In genomic region chr14:52013984-52014600, GRCh38 we compare ENCODE assay signal across 7 cellular contexts. TPM values are rescaled to one million over a fixed set of nuclear protein-coding genes. Genes with fewer than 3 reads are reported as not detected.
DNase-seq lines count a peak whose midpoint lies in the region; ATAC-seq and TF ChIP-seq lines count a peak whose summit lies in the region.

No MANE protein-coding gene starts in this region.

- H3K27me3 ChIP-seq in DND-41 (ENCODE audit: insufficient read depth, low read length, poor library complexity) = no peaks in the 10 kb centered on the region
- H3K27me3 ChIP-seq in naive thymus-derived CD4-positive, alpha-beta T cell (ENCODE audit: control insufficient read depth in 2 of 2, insufficient read depth in 2 of 2, low read length in 2 of 2) = no peaks in the 10 kb centered on the region

- H3K79me2 ChIP-seq in DND-41 (ENCODE audit: insufficient read depth, low read length) = no peaks in the 10 kb centered on the region

- H3K9me3 Mint-ChIP-seq in HFFc6 = no peaks in the 10 kb centered on the region
- no peaks in the 10 kb centered on the region for H3K9me3 Mint-ChIP-seq in naive thymus-derived CD4-positive, alpha-beta T cell

- DNase-seq in DND-41 = peak; percentile 39
- DNase-seq in HFFc6 = no peak
- no peak for DNase-seq in cardiac fibroblast (ENCODE audit: low read depth in 2 of 2)
- DNase-seq in naive thymus-derived CD4-positive, alpha-beta T cell = no peak
- no peak for DNase-seq in 8988T
- no peak for DNase-seq in NCI-H1417 treated with DMSO at 0.1 percent for 48 hours (lab: John Stamatoyannopoulos, UW)

- CTCF ChIA-PET in naive thymus-derived CD4-positive, alpha-beta T cell (lab: Charles Lee) = no interaction called here

- H2AFZ ChIP-seq in DND-41 (ENCODE audit: low read depth, low read length) = no peak overlapping the region

- no peak overlapping the region for H3K27ac Mint-ChIP-seq in HFFc6
- peak overlapping the region in 1 of 9 donors; percentile 86 for H3K27ac Mint-ChIP-seq in naive thymus-derived CD4-positive, alpha-beta T cell

- peaks cover 68% of the 10 kb centered on the region for H3K36me3 Mint-ChIP-seq in HFFc6 (ENCODE audit: low read depth)
- H3K36me3 Mint-ChIP-seq in naive thymus-derived CD4-positive, alpha-beta T cell = peaks cover 5 to 19% (median 17%) of the 10 kb centered on the region in 5 donors

- peaks cover 49% of the 10 kb centered on the region for H3K4me1 ChIP-seq in DND-41 (ENCODE audit: insufficient read depth, low read length)
- no peaks in the 10 kb centered on the region for H3K4me1 ChIP-seq in naive thymus-derived CD4-positive, alpha-beta T cell (ENCODE audit: control insufficient read depth in 2 of 2, insufficient read depth in 2 of 2, low read length in 2 of 2)

- H3K4me3 ChIP-seq in DND-41 (ENCODE audit: low read depth in 1 of 2, low read length in 2 of 2) (no peak overlapping the region), cardiac fibroblast (replicated peaks in 1 of 2; ENCODE audit: low read depth in 2 of 2, low read length in 2 of 2) (no peak overlapping the region)
- H3K4me3 ChIP-seq in naive thymus-derived CD4-positive, alpha-beta T cell (ENCODE audit: low read length) = no peak overlapping the region

- intact Hi-C loops in naive thymus-derived CD4-positive, alpha-beta T cell (cut with micrococcal nuclease) = no loop called here

- H4K20me1 ChIP-seq in DND-41 (ENCODE audit: insufficient read depth, low read length) = no peaks in the 10 kb centered on the region

- POLR2A ChIA-PET in naive thymus-derived CD4-positive, alpha-beta T cell (lab: Charles Lee) = no interaction called here

- H3K4me1 Mint-ChIP-seq in HFFc6 (ENCODE audit: low read depth) = peaks cover 20% of the 10 kb centered on the region
- H3K4me1 Mint-ChIP-seq in naive thymus-derived CD4-positive, alpha-beta T cell = peaks cover 0 to 5% (median 4%) of the 10 kb centered on the region in 7 donors

- peaks cover 41% of the 10 kb centered on the region for H3K36me3 ChIP-seq in DND-41 (ENCODE audit: insufficient read depth, low read length)
- peaks cover 3 to 27% (median 4%) of the 10 kb centered on the region in 3 experiments for H3K36me3 ChIP-seq in naive thymus-derived CD4-positive, alpha-beta T cell (ENCODE audit: control insufficient read depth in 2 of 3, insufficient read depth in 3 of 3, low read length in 3 of 3)

- peak overlapping the region; percentile 48 for H3K27ac ChIP-seq in DND-41 (ENCODE audit: low read length)
- H3K27ac ChIP-seq in naive thymus-derived CD4-positive, alpha-beta T cell (ENCODE audit: low read depth, low read length) = no peak overlapping the region

- TF ChIP-seq CTCF in DND-41 (IDR thresholded peaks at IDR 0.05; ENCODE audit: borderline replicate concordance, extremely low read depth, low read length, poor library complexity, severe bottlenecking) (peak; percentile 64), HFFc6 (IDR thresholded peaks at IDR 0.05) (peak; percentile 66), cardiac fibroblast (IDR thresholded peaks at IDR 0.05; ENCODE audit: low read depth, low read length) (peak; percentile 32)

- no peak overlapping the region for H3K4me2 ChIP-seq in DND-41 (ENCODE audit: insufficient read depth, low read length)

- no peak overlapping the region for H3K9ac ChIP-seq in DND-41 (ENCODE audit: low read depth, low read length)

- no peak overlapping the region for H3K4me3 Mint-ChIP-seq in HFFc6
- no peak overlapping the region for H3K4me3 Mint-ChIP-seq in naive thymus-derived CD4-positive, alpha-beta T cell

- ATAC-seq in DND-41 (ENCODE audit: insufficient read depth, low read depth) = peak; percentile 50
- ATAC-seq in naive thymus-derived CD4-positive, alpha-beta T cell = peak; percentile 39
- no peak for ATAC-seq in HG02970 (IDR thresholded peaks at IDR 0.05; ENCODE audit: low FRiP score, unreplicated experiment)

- no peaks in the 10 kb centered on the region; the same call in 1 of the 2 replicates for H3K27me3 Mint-ChIP-seq in HFFc6 (ENCODE audit: insufficient read depth)
- peaks cover 5 to 17% (median 8%) of the 10 kb centered on the region in 5 donors for H3K27me3 Mint-ChIP-seq in naive thymus-derived CD4-positive, alpha-beta T cell

- H3K9me3 ChIP-seq in DND-41 (ENCODE audit: insufficient read depth, low read length, severe bottlenecking) = no peaks in the 10 kb centered on the region
- no peaks in the 10 kb centered on the region for H3K9me3 ChIP-seq in naive thymus-derived CD4-positive, alpha-beta T cell (ENCODE audit: control insufficient read depth in 2 of 3, low read length in 3 of 3)

RNA-seq across cellular contexts. Expression of gene RTRAF, which starts 24.7 kb away (rescaled TPM):
- 100 to 1,000 TPM; 161 to 181 (median 179) TPM for total RNA-seq in HFFc6 (2021; fragmentation: NEBNext Ultra II Directional; extraction: Animal tissue kit (Norgen Biotek cat#: 25700))
- total RNA-seq in naive thymus-derived CD4-positive, alpha-beta T cell = 100 to 1,000 TPM; 112 to 180 (median 116) TPM
- 100 to 1,000 TPM; 169 to 206 TPM for polyA plus RNA-seq in naive thymus-derived CD4-positive, alpha-beta T cell

RNA-seq across cellular contexts. Expression of gene NID2, which starts 54.8 kb away (rescaled TPM):
- 100 to 1,000 TPM in 5 of 6 experiments, 10 to 100 TPM in 1; 97.3 to 125 (median 113) TPM for total RNA-seq in HFFc6 (2021; fragmentation: NEBNext Ultra II Directional; extraction: Animal tissue kit (Norgen Biotek cat#: 25700))
- total RNA-seq in naive thymus-derived CD4-positive, alpha-beta T cell = under 1 TPM in 2 of 5 experiments, not detected in 3; 0.42 to 0.94 TPM
- under 1 TPM in 1 of 2 donors, not detected in 1; 0.35 TPM for polyA plus RNA-seq in naive thymus-derived CD4-positive, alpha-beta T cell

Comparison
In these comparisons a context has a peak if more than half of its experiments do, and no peak if none do; other contexts are left out.
1. RNA of gene NID2, which starts 54.8 kb away (total RNA-seq): 97.3 to 125 TPM in HFFc6; 0.42 to 0.94 TPM in naive thymus-derived CD4-positive, alpha-beta T cell; every median in the first group is over 10 times any median in the second.
2. Peak in every context shown above with its lines, with median percentiles within 50 percentile points of each other: CTCF ChIP-seq.